Comparison of ENCODE assay signal across 10 cellular contexts in genomic region chr17:42363767-42364585, GRCh38. TPM values are rescaled to one million over a fixed set of nuclear protein-coding genes. Genes with fewer than 3 reads are reported as not detected.
DNase-seq lines count a peak whose midpoint lies in the region; ATAC-seq and TF ChIP-seq lines count a peak whose summit lies in the region.
"Had no signal": no experiment of that assay in that cellular context is flagged by ENCODE, and none has a peak within 500 bp of the region (broad histone marks: within the 10 kb centered on the region; RNA-seq: fewer than 3 reads in every experiment).

No MANE protein-coding gene starts in this region.

- H3K79me2 ChIP-seq in osteoblast (ENCODE audit: insufficient read depth, low read length) = peaks cover 85% of the 10 kb centered on the region

- H3K36me3 ChIP-seq in osteoblast (ENCODE audit: insufficient read depth, low read length) = peaks cover 8% of the 10 kb centered on the region

- H3K27me3 Mint-ChIP-seq in T-helper 17 cell = no peaks in the 10 kb centered on the region
- H3K27me3 Mint-ChIP-seq in chondrocyte (ENCODE audit: low read depth) = no peaks in the 10 kb centered on the region

- no peak overlapping the region for H3K4me3 ChIP-seq in osteoblast (ENCODE audit: insufficient read depth, low read length)

- TF ChIP-seq CTCF in chondrocyte (IDR thresholded peaks at IDR 0.05) (peak; percentile 11), osteoblast (IDR thresholded peaks at IDR 0.05; ENCODE audit: extremely low read depth, low read depth, low read length) (no peak)

- no peak overlapping the region for H2AFZ ChIP-seq in osteoblast (ENCODE audit: low read length)

- no peak for ATAC-seq in T-helper 17 cell
- no peak for ATAC-seq in HG03280 (IDR thresholded peaks at IDR 0.05; ENCODE audit: unreplicated experiment)
- no peak for ATAC-seq in GM19455 (IDR thresholded peaks at IDR 0.05; ENCODE audit: unreplicated experiment)

- H3K9me3 ChIP-seq in T-helper 17 cell (ENCODE audit: control insufficient read depth, low read length, poor library complexity, severe bottlenecking) (no peaks in the 10 kb centered on the region), osteoblast (ENCODE audit: low read depth, low read length) (no peaks in the 10 kb centered on the region)

- peaks cover 56% of the 10 kb centered on the region for H3K4me1 Mint-ChIP-seq in T-helper 17 cell
- peaks cover 74% of the 10 kb centered on the region for H3K4me1 Mint-ChIP-seq in chondrocyte (ENCODE audit: low read depth)

- peak overlapping the region; percentile 82 for H3K27ac Mint-ChIP-seq in T-helper 17 cell
- peak overlapping the region; percentile 91 for H3K27ac Mint-ChIP-seq in chondrocyte (ENCODE audit: unreplicated experiment)

- peaks cover 2% of the 10 kb centered on the region for H3K36me3 Mint-ChIP-seq in T-helper 17 cell (ENCODE audit: low read depth)
- no peaks in the 10 kb centered on the region for H3K36me3 Mint-ChIP-seq in chondrocyte (ENCODE audit: low read depth)

- H3K4me1 ChIP-seq in osteoblast (ENCODE audit: insufficient read depth, low read length) = peaks cover 58% of the 10 kb centered on the region

- H3K27ac ChIP-seq in osteoblast (ENCODE audit: low read depth, low read length) = peak overlapping the region; percentile 91

- H4K20me1 ChIP-seq in osteoblast (ENCODE audit: insufficient read depth, low read length) = peaks cover 60% of the 10 kb centered on the region

- no peak overlapping the region for H3K4me3 Mint-ChIP-seq in T-helper 17 cell
- peak overlapping the region; percentile 3 for H3K4me3 Mint-ChIP-seq in chondrocyte (ENCODE audit: unreplicated experiment)
- H3K4me3 Mint-ChIP-seq: H9 had no signal

- no peaks in the 10 kb centered on the region for H3K27me3 ChIP-seq in osteoblast (ENCODE audit: insufficient read depth, low read length)

- peak; percentile 52 for DNase-seq in EL
- no peak for DNase-seq in T-helper 17 cell
- DNase-seq in chondrocyte (ENCODE audit: low spot score) = no peak
- DNase-seq in osteoblast (ENCODE audit: insufficient read length, low spot score, missing footprints) = peak; percentile 73
- DNase-seq in occipital lobe (lab: John Stamatoyannopoulos, UW) = no peak
- DNase-seq in KG1 (lab: John Stamatoyannopoulos, UW) = no peak
- DNase-seq: H9, NCI-H1436 treated with DMSO at 0.1 percent for 48 hours had no signal

- H3K4me2 ChIP-seq in osteoblast (ENCODE audit: insufficient read depth, low read length) = peak overlapping the region; percentile 52

- H3K9me3 Mint-ChIP-seq in chondrocyte (ENCODE audit: low read depth) = no peaks in the 10 kb centered on the region
- H3K9me3 Mint-ChIP-seq: H9 had no signal

RNA-seq across cellular contexts. Expression of gene STAT3, which starts 24.3 kb away (rescaled TPM):
- total RNA-seq in T-helper 17 cell = 100 to 1,000 TPM; 203 to 221 TPM
- total RNA-seq in chondrocyte = 164 to 203 TPM (median 164 TPM) in 3 replicates
- 197 and 206 TPM in 2 replicates for total RNA-seq in osteoblast
- total RNA-seq in occipital lobe = 25.1 TPM

RNA-seq across cellular contexts. Expression of gene CAVIN1, which starts 59.1 kb away (rescaled TPM):
- total RNA-seq in T-helper 17 cell = under 1 TPM; 0.47 to 0.90 TPM
- total RNA-seq in chondrocyte = 501 to 877 TPM (median 874 TPM) in 3 replicates
- total RNA-seq in osteoblast = 861 and 988 TPM in 2 replicates
- total RNA-seq in occipital lobe = 7.8 TPM

Comparison
In these comparisons a context has a peak if more than half of its experiments do, and no peak if none do; other contexts are left out.
1. DNase-seq: peak in EL (single experiment) and osteoblast (single experiment); none in T-helper 17 cell (0 of 3), chondrocyte (single experiment), occipital lobe (single experiment) and KG1 (single experiment).
2. RNA of gene CAVIN1, which starts 59.1 kb away (total RNA-seq): 861 to 988 TPM in osteoblast and 501 to 877 TPM in chondrocyte; 7.8 TPM in occipital lobe (single experiment) and 0.47 to 0.90 TPM in T-helper 17 cell; every median in the first group is over 10 times any median in the second.